8 cellular contexts compared by ENCODE assay signal in genomic region chr10:3785251-3785848, GRCh38. TPM values are rescaled to one million over a fixed set of nuclear protein-coding genes. Genes with fewer than 3 reads are reported as not detected.
DNase-seq lines count a peak whose midpoint lies in the region; ATAC-seq and TF ChIP-seq lines count a peak whose summit lies in the region.

No MANE protein-coding gene starts in this region.

- H3K56ac ChIP-seq in IMR-90 (ENCODE audit: extremely low read depth, insufficient read depth, low read length): peak overlapping the region; percentile 79; the same call in 1 of the 2 replicates

- peaks cover 36% of the 10 kb centered on the region for H4K20me1 ChIP-seq in IMR-90 (ENCODE audit: insufficient read depth, low read length)
- H4K20me1 ChIP-seq in OCI-LY3 (ENCODE audit: insufficient read depth, low read length): peaks cover 29% of the 10 kb centered on the region

- H3K79me2 ChIP-seq in OCI-LY3 (ENCODE audit: low read length): peaks cover 50% of the 10 kb centered on the region

- peak overlapping the region; percentile 98 for H3K4ac ChIP-seq in IMR-90 (ENCODE audit: low read depth, low read length)

- in situ Hi-C loops in IMR-90 (cut with MboI; ENCODE audit: low sequenced_read_pairs): loop anchor here (10.0 kb wide), 1 partner anchor 989 kb away; no protein-coding TSS in a partner anchor

- H3K9me1 ChIP-seq in IMR-90 (ENCODE audit: insufficient read depth, low read length): peaks cover 6% of the 10 kb centered on the region

- H3K27ac ChIP-seq in IMR-90 (ENCODE audit: insufficient read depth, low read length) (peak overlapping the region; percentile 97), OCI-LY3 (ENCODE audit: low read length) (peak overlapping the region; percentile 97)

- H4K5ac ChIP-seq in IMR-90 (ENCODE audit: low read depth, low read length): peak overlapping the region; percentile 95

- dilution Hi-C loops in IMR-90 (cut with HindIII; ENCODE audit: low sequenced_read_pairs, unreplicated experiment): no loop called here

- peaks cover 23% of the 10 kb centered on the region for H3K36me3 ChIP-seq in IMR-90 (ENCODE audit: control insufficient read depth, insufficient read depth, low read length)
- peaks cover 42% of the 10 kb centered on the region for H3K36me3 ChIP-seq in OCI-LY3 (replicated peaks; ENCODE audit: low read depth, low read length)
- peaks cover 9% of the 10 kb centered on the region for H3K36me3 ChIP-seq in mucosa of descending colon (ENCODE audit: low read depth)

- H2BK20ac ChIP-seq in IMR-90 (ENCODE audit: low read depth, low read length): no peak overlapping the region

- peak; percentile 73 for ATAC-seq in GM21576 (IDR thresholded peaks at IDR 0.05; ENCODE audit: unreplicated experiment)
- ATAC-seq in IMR-90 (ENCODE audit: low read depth): peak; percentile 81
- peak; percentile 82 for ATAC-seq in mucosa of descending colon

- H3K4me1 ChIP-seq in IMR-90 (ENCODE audit: control insufficient read depth, insufficient read depth, low read length): peaks cover 15% of the 10 kb centered on the region
- peaks cover 30% of the 10 kb centered on the region for H3K4me1 ChIP-seq in OCI-LY3 (ENCODE audit: low read length)
- peaks cover 18% of the 10 kb centered on the region for H3K4me1 ChIP-seq in mucosa of descending colon (ENCODE audit: low read depth)

- TF ChIP-seq POLR2A in IMR-90 (IDR thresholded peaks at IDR 0.05; ENCODE audit: low read depth, low read length): peak; percentile 94

- H2AK5ac ChIP-seq in IMR-90 (ENCODE audit: low read depth, low read length): peak overlapping the region; percentile 92

- WGBS in IMR-90 (ENCODE audit: extremely low coverage in 2 of 2, insufficient read length in 1 of 2), 2 experiments: 0% methylated on average over 35 of the region's 76 CpGs; no CpG with 5 or more reads in 1 of the 2 experiments

- TF ChIP-seq RAD21 in IMR-90 (IDR thresholded peaks at IDR 0.05; ENCODE audit: low read length): peak; percentile 18; the same call in 1 of the 2 replicates

- H3K23ac ChIP-seq in IMR-90 (ENCODE audit: low read depth, low read length): peak overlapping the region; percentile 88

- no peaks in the 10 kb centered on the region for H3K27me3 ChIP-seq in IMR-90 (ENCODE audit: control insufficient read depth, insufficient read depth, low read length)
- no peaks in the 10 kb centered on the region for H3K27me3 ChIP-seq in OCI-LY3 (ENCODE audit: low read depth, low read length)

- BruUV-seq in IMR-90 (replicated peaks; lab: Mats Ljungman, UMichigan): no TSS peak

- H2AFZ ChIP-seq in IMR-90 (replicated peaks; ENCODE audit: low read length, poor library complexity): peak overlapping the region; percentile 40
- H2AFZ ChIP-seq in OCI-LY3 (ENCODE audit: low read depth, low read length): no peak overlapping the region

- peak overlapping the region; percentile 96 for H3K9ac ChIP-seq in IMR-90 (ENCODE audit: low read depth, low read length)
- H3K9ac ChIP-seq in OCI-LY3 (ENCODE audit: low read length): peak overlapping the region; percentile 97

- CTCF ChIA-PET in IMR-90 (lab: Yijun Ruan, JAX): no interaction called here

- H2AK9ac ChIP-seq in IMR-90 (replicated peaks; ENCODE audit: low read depth, low read length, poor library complexity): peak overlapping the region; percentile 96

- H3K14ac ChIP-seq in IMR-90 (replicated peaks; ENCODE audit: low read depth, low read length): peak overlapping the region; percentile 92

- DNase-seq in DMS153 treated with DMSO at 0.1 percent for 48 hours (lab: John Stamatoyannopoulos, UW; ENCODE audit: unreplicated experiment): peak; percentile 60
- DNase-seq in IMR-90: peak; percentile 97
- peak; percentile 100 for DNase-seq in activated T-cell treated with anti-CD3 and anti-CD28 coated beads for 24 hours (ENCODE audit: low read depth)
- peak; percentile 98 for DNase-seq in epidermal melanocyte (ENCODE audit: insufficient read length, low spot score)
- DNase-seq in mucosa of descending colon: peak; percentile 99 to 100 (median 99)
- DNase-seq in stimulated activated CD8-positive, alpha-beta memory T cell treated with anti-CD3 and anti-CD28 coated beads, Interleukin-4, amount 100 ng/mL, for 1 hour (ENCODE audit: low read depth in 2 of 2, low spot score in 1 of 2): peak; percentile 95 to 99

- H3K79me1 ChIP-seq in IMR-90 (ENCODE audit: low read depth in 1 of 2, low read length in 2 of 2): peaks cover 3 to 16% of the 10 kb centered on the region in 2 experiments; a peak in 3 of 4 replicates

- intact Hi-C loops in IMR-90 (cut with micrococcal nuclease) (loop anchor here (1.0 to 10.0 kb wide), 4 partner anchors 102 to 559 kb away; no protein-coding TSS in a partner anchor), mucosa of descending colon (cut with DNase I, micrococcal nuclease) (loop anchor here (10.0 kb wide), 4 partner anchors 69 to 869 kb away; no protein-coding TSS in a partner anchor)

- H3K4me2 ChIP-seq in IMR-90 (ENCODE audit: low read depth, low read length) (peak overlapping the region; percentile 98), OCI-LY3 (ENCODE audit: low read length) (peak overlapping the region; percentile 98)

- peak overlapping the region; percentile 97 for H2BK5ac ChIP-seq in IMR-90 (ENCODE audit: low read depth, low read length, poor library complexity, severe bottlenecking)

- peak overlapping the region; percentile 91 for H3K4me3 ChIP-seq in IMR-90 (ENCODE audit: insufficient read depth, low read depth, low read length)
- H3K4me3 ChIP-seq in OCI-LY3 (ENCODE audit: low read length): peak overlapping the region; percentile 96
- peak overlapping the region; percentile 93 for H3K4me3 ChIP-seq in mucosa of descending colon

- peaks cover 2% of the 10 kb centered on the region; the same call in 1 of the 2 replicates for H3K9me3 ChIP-seq in IMR-90 (ENCODE audit: control insufficient read depth, insufficient read depth, low read length)
- H3K9me3 ChIP-seq in OCI-LY3 (ENCODE audit: insufficient read depth, low read length): no peaks in the 10 kb centered on the region
- H3K9me3 ChIP-seq in mucosa of descending colon: no peaks in the 10 kb centered on the region

- H2BK120ac ChIP-seq in IMR-90 (ENCODE audit: low read depth, low read length): peak overlapping the region; percentile 93

- peak overlapping the region; percentile 99; the same call in 1 of the 2 replicates for H3K18ac ChIP-seq in IMR-90 (ENCODE audit: low read depth, low read length)

- no peak overlapping the region for H2BK15ac ChIP-seq in IMR-90 (ENCODE audit: low read depth, low read length)

- POLR2A ChIA-PET in IMR-90 (lab: Charles Lee; ENCODE audit: unreplicated experiment): interaction anchor here (0.6 to 2.3 kb wide), 33 partner anchors 9 to 985 kb away, joined by 3 to 11 read pairs (median 4); no protein-coding TSS in a partner anchor

- peak overlapping the region; percentile 79 to 88; a peak in 3 of 4 replicates for H4K8ac ChIP-seq in IMR-90 (ENCODE audit: low read depth in 2 of 2, low read length in 2 of 2)

- peak overlapping the region; percentile 95 for H4K91ac ChIP-seq in IMR-90 (ENCODE audit: insufficient read depth, low read depth, low read length)

- TF ChIP-seq CTCF in IMR-90 (conservative IDR thresholded peaks at IDR 0.05; ENCODE audit: low read depth, low read length) (no peak), OCI-LY3 (IDR thresholded peaks at IDR 0.05; ENCODE audit: low read depth, low read length) (no peak), mucosa of descending colon (IDR thresholded peaks at IDR 0.05) (no peak)

TF ChIP-seq in IMR-90, 13 proteins besides CTCF, POLR2A, EP300 and RAD21:
- TF ChIP-seq CHD1 (IDR thresholded peaks at IDR 0.05; ENCODE audit: low read depth, low read length) (no peak), RFX5 (IDR thresholded peaks at IDR 0.05; ENCODE audit: low read depth, low read length) (no peak), FOS (IDR thresholded peaks at IDR 0.05; ENCODE audit: low read depth, low read length) (peak; percentile 65; the same call in 1 of the 2 replicates), MAZ (IDR thresholded peaks at IDR 0.05; ENCODE audit: borderline replicate concordance, low read depth, low read length) (peak; percentile 85), USF2 (IDR thresholded peaks at IDR 0.05; ENCODE audit: low read depth, low read length) (peak; percentile 86), MXI1 (IDR thresholded peaks at IDR 0.05; ENCODE audit: borderline replicate concordance, low read depth, low read length) (no peak), CEBPB (IDR thresholded peaks at IDR 0.05; ENCODE audit: low read depth, low read length) (no peak), RCOR1 (IDR thresholded peaks at IDR 0.05; ENCODE audit: insufficient replicate concordance, low read length) (no peak), MAFK (IDR thresholded peaks at IDR 0.05; ENCODE audit: low read depth, low read length) (no peak), BHLHE40 (IDR thresholded peaks at IDR 0.05; ENCODE audit: low read depth, low read length) (0 out of 2 replicates have a peak, but pooled peaks have one; percentile 45), SMC3 (IDR thresholded peaks at IDR 0.05; ENCODE audit: low read depth, low read length) (no peak), ELK1 (IDR thresholded peaks at IDR 0.05; ENCODE audit: borderline replicate concordance, low read depth, low read length) (no peak), NFE2L2 (IDR thresholded peaks at IDR 0.05; ENCODE audit: low read depth, low read length) (no peak)

RNA-seq across cellular contexts. Expression of gene KLF6, which starts 0.3 kb away (rescaled TPM):
- total RNA-seq in IMR-90 (2012; rRNA removed): 69.0 and 98.6 TPM in 2 replicates
- 123 and 175 TPM in 2 replicates for polyA plus RNA-seq in IMR-90 (2012; rRNA removed)
- polyA plus RNA-seq in IMR-90 (2012; cell fraction: cytosol; rRNA removed): 70.4 and 114 TPM in 2 replicates
- 720 and 827 TPM in 2 replicates for polyA plus RNA-seq in IMR-90 (2012; cell fraction: nucleus; rRNA removed; ENCODE audit: low replicate concordance)
- 100 to 1,000 TPM; 270 to 371 (median 331) TPM for total RNA-seq in mucosa of descending colon

Comparison
In these comparisons a context has a peak if more than half of its experiments do, and no peak if none do; other contexts are left out.
1. Peak in every context shown above with its lines: DNase-seq, ATAC-seq, H3K4me3 ChIP-seq and H3K27ac ChIP-seq.